1 cellular context compared by ENCODE assay signal in genomic region chr1:39754026-39754569, GRCh38.
TF ChIP-seq lines count a peak whose summit lies in the region.

No MANE protein-coding gene starts in this region.

TF ChIP-seq in HepG2, 621 proteins besides CTCF, POLR2A, EP300 and RAD21:
- TF ChIP-seq ZKSCAN1 (IDR thresholded peaks at IDR 0.05; ENCODE audit: low read length) (no peak), ZBTB39 (CRISPR knock-in tag; IDR thresholded peaks at IDR 0.05) (no peak), ZNF564 (CRISPR knock-in tag; IDR thresholded peaks at IDR 0.05) (no peak), HNRNPH1 (optimal IDR thresholded peaks at IDR 0.05; ENCODE audit: low read depth, low read length) (no peak), TIGD3 (CRISPR knock-in tag; IDR thresholded peaks at IDR 0.05; ENCODE audit: borderline replicate concordance) (no peak), FOXA3 (CRISPR knock-in tag; IDR thresholded peaks at IDR 0.05) (no peak), TFDP2 (CRISPR knock-in tag; IDR thresholded peaks at IDR 0.05) (no peak), SSRP1 (CRISPR knock-in tag; IDR thresholded peaks at IDR 0.05) (no peak), IRX3 (CRISPR knock-in tag; IDR thresholded peaks at IDR 0.05; ENCODE audit: borderline replicate concordance, low read depth) (no peak), SIX1 (CRISPR knock-in tag; IDR thresholded peaks at IDR 0.05; ENCODE audit: borderline replicate concordance) (no peak), NFKBIZ (CRISPR knock-in tag; IDR thresholded peaks at IDR 0.05) (no peak), SUZ12 (IDR thresholded peaks at IDR 0.05; ENCODE audit: low read depth, low read length) (no peak), ZNF883 (CRISPR knock-in tag; IDR thresholded peaks at IDR 0.05; ENCODE audit: not compliant biosample characterization) (no peak), NR2F1 (CRISPR knock-in tag; IDR thresholded peaks at IDR 0.05) (no peak), CBX1 (IDR thresholded peaks at IDR 0.05; ENCODE audit: low read depth) (no peak), ZNF644 (CRISPR knock-in tag; IDR thresholded peaks at IDR 0.05; ENCODE audit: low read depth) (no peak)
